In the genomic region with DNA sequence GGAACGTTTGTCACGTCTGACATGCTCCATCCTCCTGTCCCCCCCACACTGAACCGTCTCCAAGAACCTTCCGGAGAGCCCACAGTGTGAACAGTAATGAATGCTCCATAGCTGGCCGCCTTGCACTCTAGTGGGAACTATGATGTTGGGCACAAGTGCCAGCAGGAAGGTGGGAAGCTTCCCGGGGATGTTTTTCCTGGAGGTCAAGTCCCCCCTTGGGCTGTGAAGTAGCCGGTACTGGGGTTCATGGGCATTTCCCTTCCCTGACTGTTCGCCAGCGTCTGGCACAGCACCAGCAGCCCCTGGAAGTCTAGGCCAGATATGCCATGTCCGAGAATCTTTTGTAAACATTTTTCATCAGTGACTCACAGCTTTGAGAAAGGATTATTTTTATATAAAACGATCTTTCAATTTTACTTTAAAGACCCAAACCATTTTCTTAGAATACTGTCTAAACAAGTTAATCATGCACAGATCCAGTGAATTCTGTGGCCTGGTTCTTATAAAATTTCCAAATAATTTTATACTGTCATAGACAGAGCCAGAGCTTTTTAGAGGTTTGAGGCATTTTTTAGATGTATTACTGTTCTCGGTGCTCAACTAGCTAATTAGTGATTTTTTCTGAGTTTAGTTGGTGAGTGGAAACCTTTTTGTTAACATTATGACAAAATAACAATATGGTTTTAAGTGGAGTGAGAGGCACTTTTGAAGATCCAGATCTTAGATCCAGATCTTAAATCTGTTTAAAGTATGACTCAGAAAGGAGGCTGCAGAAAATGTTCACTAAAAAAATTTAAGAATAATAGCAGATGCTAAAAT, we compare ENCODE assay signal across 10 cellular contexts. TPM values are rescaled to one million over a fixed set of nuclear protein-coding genes. Genes with fewer than 3 reads are reported as not detected.
DNase-seq lines count a peak whose midpoint lies in the region; ATAC-seq, FAIRE-seq and TF ChIP-seq lines count a peak whose summit lies in the region.
"Had no signal": no experiment of that assay in that cellular context is flagged by ENCODE, and none has a peak within 500 bp of the region (broad histone marks: within the 10 kb centered on the region; RNA-seq: fewer than 3 reads in every experiment).

No MANE protein-coding gene starts in this region.

- DNase-seq in HFFc6, result peak; percentile 74
- peak; percentile 84 for DNase-seq in MCF 10A (ENCODE audit: unreplicated experiment)
- DNase-seq in islet precursor cell, result peak; percentile 53
- no peak for DNase-seq in H54 (ENCODE audit: insufficient read length, low spot score)
- DNase-seq in D721Med (ENCODE audit: insufficient read length, low spot score), result no peak
- no peak for DNase-seq in HTR-8/SVneo (ENCODE audit: insufficient read length, low spot score)
- DNase-seq: activated naive CD4-positive, alpha-beta T cell treated with anti-CD3 and anti-CD28 coated beads for 36 hours; NCI-H146 had no signal

- H3K9me3 Mint-ChIP-seq in HFFc6, result no peaks in the 10 kb centered on the region
- H3K9me3 Mint-ChIP-seq in MCF 10A (ENCODE audit: unreplicated experiment), result no peaks in the 10 kb centered on the region
- H3K9me3 Mint-ChIP-seq: activated naive CD4-positive, alpha-beta T cell treated with anti-CD3 and anti-CD28 coated beads for 36 hours had no signal

- H3K27ac Mint-ChIP-seq in HFFc6 (peak overlapping the region; percentile 96), MCF 10A (ENCODE audit: low read depth, unreplicated experiment) (peak overlapping the region; percentile 90)
- H3K27ac Mint-ChIP-seq: activated naive CD4-positive, alpha-beta T cell treated with anti-CD3 and anti-CD28 coated beads for 36 hours had no signal

- H3K9me3 ChIP-seq in stomach smooth muscle (ENCODE audit: control insufficient read depth in 2 of 2, low read length in 2 of 2), result no peaks in the 10 kb centered on the region

- H3K36me3 Mint-ChIP-seq in HFFc6 (ENCODE audit: low read depth) (no peaks in the 10 kb centered on the region), MCF 10A (ENCODE audit: insufficient read depth, unreplicated experiment) (peaks cover 30% of the 10 kb centered on the region)

- TF ChIP-seq CTCF in HFFc6 (IDR thresholded peaks at IDR 0.05) (no peak), MCF 10A (IDR thresholded peaks at IDR 0.05; ENCODE audit: unreplicated experiment) (no peak), D721Med (IDR thresholded peaks at IDR 0.05; ENCODE audit: insufficient read depth, missing control alignments) (no peak)

- peak overlapping the region; percentile 96 for H3K27ac ChIP-seq in stomach smooth muscle (ENCODE audit: low read length)

- FAIRE-seq in H54 (lab: Jason Lieb, UNC) (no peak), D721Med (lab: Jason Lieb, UNC) (no peak), HTR-8/SVneo (lab: Jason Lieb, UNC) (no peak)

- TF ChIP-seq POLR2A in H54 (IDR thresholded peaks at IDR 0.05; ENCODE audit: low read depth, low read length), result no peak

- H3K4me3 ChIP-seq in stomach smooth muscle (ENCODE audit: low read length in 2 of 2), result peak overlapping the region; percentile 53 to 67

- CTCF ChIA-PET in MCF 10A (lab: Yijun Ruan, JAX), result interaction anchor here (0.6 to 3.1 kb wide), 9 partner anchors 19 to 946 kb away, joined by 3 to 17 read pairs (median 3); no protein-coding TSS in a partner anchor

- BruUV-seq in MCF 10A (replicated peaks; lab: Mats Ljungman, UMichigan), result TSS peak; percentile 40

- peak overlapping the region; percentile 84 for H3K4me3 Mint-ChIP-seq in HFFc6
- peak overlapping the region; percentile 59 for H3K4me3 Mint-ChIP-seq in MCF 10A (ENCODE audit: unreplicated experiment)
- H3K4me3 Mint-ChIP-seq: activated naive CD4-positive, alpha-beta T cell treated with anti-CD3 and anti-CD28 coated beads for 36 hours had no signal

- no peak for ATAC-seq in HG02884 (IDR thresholded peaks at IDR 0.05; ENCODE audit: unreplicated experiment)

- H3K27me3 Mint-ChIP-seq in HFFc6 (ENCODE audit: insufficient read depth) (no peaks in the 10 kb centered on the region; the same call in none of the 2 replicates), MCF 10A (ENCODE audit: insufficient read depth, unreplicated experiment) (no peaks in the 10 kb centered on the region)

- H3K36me3 ChIP-seq in stomach smooth muscle (ENCODE audit: control insufficient read depth in 2 of 2, insufficient read depth in 2 of 2, low read length in 2 of 2), result no peaks in the 10 kb centered on the region

- peaks cover 68% of the 10 kb centered on the region for H3K4me1 ChIP-seq in stomach smooth muscle (ENCODE audit: control insufficient read depth, insufficient read depth, low read length)

- intact Hi-C loops in MCF 10A (cut with micrococcal nuclease), result loop anchor here (1.0 kb wide), 2 partner anchors 9 to 65 kb away; no protein-coding TSS in a partner anchor

- H3K9ac ChIP-seq in stomach smooth muscle (ENCODE audit: low read length in 2 of 2), result peak overlapping the region; percentile 43 to 80

- H3K27me3 ChIP-seq in stomach smooth muscle (ENCODE audit: control insufficient read depth in 1 of 2, insufficient read depth in 2 of 2, low read length in 2 of 2), result no peaks in the 10 kb centered on the region

- H3K4me1 Mint-ChIP-seq in HFFc6 (ENCODE audit: low read depth) (peaks cover 81% of the 10 kb centered on the region), MCF 10A (ENCODE audit: insufficient read depth, unreplicated experiment) (peaks cover 62% of the 10 kb centered on the region)

- POLR2A ChIA-PET in MCF 10A (lab: Yijun Ruan, JAX), result interaction anchor here (0.6 to 3.1 kb wide), 18 partner anchors 9 to 160 kb away, joined by 3 to 77 read pairs (median 4); a partner anchor contains a TSS

RNA-seq across cellular contexts. Expression of a gene that starts 11.6 kb away (rescaled TPM):
- 10 to 100 TPM; 56.0 to 63.5 (median 62.8) TPM for total RNA-seq in HFFc6 (2021; fragmentation: NEBNext Ultra II Directional; extraction: Animal tissue kit (Norgen Biotek cat#: 25700))
- total RNA-seq in MCF 10A (2022), result 67.5 TPM in 2 replicates

RNA-seq across cellular contexts. Expression of a gene that starts 49.9 kb away (rescaled TPM):
- not detected for total RNA-seq in HFFc6 (2021; fragmentation: NEBNext Ultra II Directional; extraction: Animal tissue kit (Norgen Biotek cat#: 25700))
- total RNA-seq in MCF 10A (2022), result not detected in 2 replicates
- total RNA-seq: activated naive CD4-positive, alpha-beta T cell treated with anti-CD3 and anti-CD28 coated beads for 36 hours had no signal

Comparison
In these comparisons a context has a peak if more than half of its experiments do, and no peak if none do; other contexts are left out.
1. DNase-seq: peak in HFFc6 (single experiment), MCF 10A (single experiment) and islet precursor cell (single experiment); none in H54 (single experiment), D721Med (single experiment) and HTR-8/SVneo (single experiment).